ENCODE assay signal across 20 cellular contexts in genomic region chr6:4345543-4345942, GRCh38.
DNase-seq lines count a peak whose midpoint lies in the region; ATAC-seq, FAIRE-seq and TF ChIP-seq lines count a peak whose summit lies in the region.
"Had no signal": no experiment of that assay in that cellular context is flagged by ENCODE, and none has a peak within 500 bp of the region (broad histone marks: within the 10 kb centered on the region; RNA-seq: fewer than 3 reads in every experiment).

No MANE protein-coding gene starts in this region.

- no peaks in the 10 kb centered on the region for H3K9me3 Mint-ChIP-seq in activated CD8-positive, alpha-beta T cell treated with anti-CD3 and anti-CD28 coated beads, Interleukin-2, amount 10 ng/mL, durations not matched to agents 7 days and 5 days (ENCODE audit: insufficient read depth)
- H3K9me3 Mint-ChIP-seq in activated CD8-positive, alpha-beta T cell treated with anti-CD3 and anti-CD28 coated beads for 36 hours = no peaks in the 10 kb centered on the region
- H3K9me3 Mint-ChIP-seq: GM23338, HFFc6 had no signal

- CTCF ChIA-PET in activated CD8-positive, alpha-beta T cell treated with anti-CD3 and anti-CD28 coated beads, Interleukin-2, amount 10 ng/mL, durations not matched to agents 7 days and 5 days (lab: Charles Lee) = no interaction called here
- CTCF ChIA-PET in activated CD8-positive, alpha-beta T cell treated with anti-CD3 and anti-CD28 coated beads for 36 hours (lab: Charles Lee) = no interaction called here

- no peaks in the 10 kb centered on the region for H3K4me1 Mint-ChIP-seq in activated CD8-positive, alpha-beta T cell treated with anti-CD3 and anti-CD28 coated beads, Interleukin-2, amount 10 ng/mL, durations not matched to agents 7 days and 5 days (ENCODE audit: low read depth)
- peaks cover 2% of the 10 kb centered on the region for H3K4me1 Mint-ChIP-seq in activated CD8-positive, alpha-beta T cell treated with anti-CD3 and anti-CD28 coated beads for 36 hours (ENCODE audit: low read depth)

- intact Hi-C loops in activated CD8-positive, alpha-beta T cell treated with anti-CD3 and anti-CD28 coated beads for 36 hours (cut with micrococcal nuclease) = no loop called here
- intact Hi-C loops in left lung (cut with DNase I) = no loop called here

- no peak overlapping the region for H3K4me3 Mint-ChIP-seq in activated CD8-positive, alpha-beta T cell treated with anti-CD3 and anti-CD28 coated beads, Interleukin-2, amount 10 ng/mL, durations not matched to agents 7 days and 5 days
- H3K4me3 Mint-ChIP-seq in activated CD8-positive, alpha-beta T cell treated with anti-CD3 and anti-CD28 coated beads for 36 hours = no peak overlapping the region
- H3K4me3 Mint-ChIP-seq: GM23338, HFFc6 had no signal

- no peak overlapping the region for H3K4me3 ChIP-seq in OCI-LY3 (ENCODE audit: low read length)
- H3K4me3 ChIP-seq in trophoblast cell (ENCODE audit: low read depth, low read length) = no peak overlapping the region
- H3K4me3 ChIP-seq in left lung = no peak overlapping the region
- H3K4me3 ChIP-seq: GM12878, GM23338 had no signal

- H3K4me2 ChIP-seq in OCI-LY3 (ENCODE audit: low read length) (0 out of 2 replicates have a peak overlapping the region, but pooled peaks have one; percentile 83), trophoblast cell (ENCODE audit: low read length) (no peak overlapping the region)
- H3K4me2 ChIP-seq: GM23338 had no signal

- H2BK12ac ChIP-seq in trophoblast cell (ENCODE audit: low read length) = no peak overlapping the region

- peaks cover 2% of the 10 kb centered on the region for H3K27me3 Mint-ChIP-seq in activated CD8-positive, alpha-beta T cell treated with anti-CD3 and anti-CD28 coated beads, Interleukin-2, amount 10 ng/mL, durations not matched to agents 7 days and 5 days (ENCODE audit: low read depth)
- H3K27me3 Mint-ChIP-seq in activated CD8-positive, alpha-beta T cell treated with anti-CD3 and anti-CD28 coated beads for 36 hours = peaks cover 4% of the 10 kb centered on the region

- no peaks in the 10 kb centered on the region for H3K79me2 ChIP-seq in OCI-LY3 (ENCODE audit: low read length)
- H3K79me2 ChIP-seq in trophoblast cell (ENCODE audit: control insufficient read depth, insufficient read depth, low read length, poor library complexity) = no peaks in the 10 kb centered on the region

- no CpG with 5 or more reads among the region's 3 CpGs for WGBS in trophoblast cell (ENCODE audit: extremely low coverage, insufficient coverage, insufficient read length)

- H3K4me1 ChIP-seq in OCI-LY3 (ENCODE audit: low read length) (peaks cover 86% of the 10 kb centered on the region), trophoblast cell (ENCODE audit: control insufficient read depth in 1 of 2, insufficient read depth in 2 of 2, low read length in 2 of 2) (peaks cover 21 to 25% of the 10 kb centered on the region in 2 experiments), left lung (no peaks in the 10 kb centered on the region)

- H4K20me1 ChIP-seq in OCI-LY3 (ENCODE audit: insufficient read depth, low read length) = no peaks in the 10 kb centered on the region

- no peaks in the 10 kb centered on the region for H3K36me3 Mint-ChIP-seq in activated CD8-positive, alpha-beta T cell treated with anti-CD3 and anti-CD28 coated beads, Interleukin-2, amount 10 ng/mL, durations not matched to agents 7 days and 5 days (ENCODE audit: low read depth)
- H3K36me3 Mint-ChIP-seq in activated CD8-positive, alpha-beta T cell treated with anti-CD3 and anti-CD28 coated beads for 36 hours (ENCODE audit: low read depth) = no peaks in the 10 kb centered on the region

- H3K27ac ChIP-seq in OCI-LY3 (ENCODE audit: low read length) (peak overlapping the region; percentile 100), trophoblast cell (ENCODE audit: low read depth, low read length) (no peak overlapping the region), left lung (no peak overlapping the region)
- H3K27ac ChIP-seq: SK-N-MC had no signal

- no peak for TF ChIP-seq RAD21 in Ishikawa (IDR thresholded peaks at IDR 0.05; ENCODE audit: low read depth)

- TF ChIP-seq EP300 in Ishikawa (IDR thresholded peaks at IDR 0.05; ENCODE audit: borderline replicate concordance) = no peak

- peaks cover 22% of the 10 kb centered on the region for H3K79me1 ChIP-seq in trophoblast cell (ENCODE audit: low read length)

- H2BK120ac ChIP-seq in trophoblast cell (ENCODE audit: insufficient read depth, low read length, poor library complexity) = peak overlapping the region; percentile 19

- TF ChIP-seq POLR2A in GM12892 (IDR thresholded peaks at IDR 0.05; ENCODE audit: low read depth, low read length) = no peak

- no peak for TF ChIP-seq CTCF in activated CD8-positive, alpha-beta T cell treated with anti-CD3 and anti-CD28 coated beads for 36 hours (IDR thresholded peaks at IDR 0.05)
- TF ChIP-seq CTCF in OCI-LY3 (IDR thresholded peaks at IDR 0.05; ENCODE audit: low read depth, low read length) = no peak
- no peak for TF ChIP-seq CTCF in left lung (IDR thresholded peaks at IDR 0.05)

- peak overlapping the region; percentile 91; the same call in 1 of the 2 replicates for H3K9ac ChIP-seq in OCI-LY3 (ENCODE audit: low read length)
- H3K9ac ChIP-seq in trophoblast cell (ENCODE audit: low read length) = no peak overlapping the region

- H3K27me3 ChIP-seq in OCI-LY3 (ENCODE audit: low read depth, low read length) (no peaks in the 10 kb centered on the region), trophoblast cell (ENCODE audit: insufficient read depth, low read length) (no peaks in the 10 kb centered on the region), left lung (no peaks in the 10 kb centered on the region)

- no peak overlapping the region for H4K8ac ChIP-seq in trophoblast cell (ENCODE audit: low read depth, low read length)

- peak overlapping the region; percentile 3 for H2AK5ac ChIP-seq in trophoblast cell (ENCODE audit: low read length)

- no peak overlapping the region for H4K12ac ChIP-seq in trophoblast cell (ENCODE audit: low read depth, low read length)

- POLR2A ChIA-PET in activated CD8-positive, alpha-beta T cell treated with anti-CD3 and anti-CD28 coated beads, Interleukin-2, amount 10 ng/mL, durations not matched to agents 7 days and 5 days (lab: Charles Lee) = no interaction called here
- POLR2A ChIA-PET in activated CD8-positive, alpha-beta T cell treated with anti-CD3 and anti-CD28 coated beads for 36 hours (lab: Charles Lee) = interaction anchor here (0.6 kb wide), 1 partner anchor 86 kb away, joined by 3 read pairs; no protein-coding TSS in a partner anchor

- no peak overlapping the region for H3K23ac ChIP-seq in trophoblast cell (ENCODE audit: low read length)

- H3K9me3 ChIP-seq in OCI-LY3 (ENCODE audit: insufficient read depth, low read length) = peaks cover 10% of the 10 kb centered on the region; the same call in 1 of the 2 replicates
- no peaks in the 10 kb centered on the region for H3K9me3 ChIP-seq in trophoblast cell (ENCODE audit: insufficient read depth, low read depth, low read length)
- H3K9me3 ChIP-seq in left lung = no peaks in the 10 kb centered on the region

- peak; percentile 7 for DNase-seq in activated CD8-positive, alpha-beta T cell treated with anti-CD3 and anti-CD28 coated beads, Interleukin-2, amount 10 ng/mL, durations not matched to agents 7 days and 5 days
- no peak for DNase-seq in activated CD8-positive, alpha-beta T cell treated with anti-CD3 and anti-CD28 coated beads for 36 hours
- DNase-seq in trophoblast cell (no peak), left lung (no peak), GM12892 (ENCODE audit: insufficient read length) (no peak)
- DNase-seq: C1 segment of cervical spinal cord, DND-41, GDM1, HFFc6, Kasumi-1, NCI-H2081 treated with DMSO at 0.1 percent for 48 hours, NCI-H226, NCI-H526 had no signal

- H2BK5ac ChIP-seq in trophoblast cell (ENCODE audit: low read depth, low read length, poor library complexity) = no peak overlapping the region

- peak overlapping the region; percentile 15 for H3K14ac ChIP-seq in trophoblast cell (ENCODE audit: low read length)

- peaks cover 22% of the 10 kb centered on the region for H3K36me3 ChIP-seq in OCI-LY3 (replicated peaks; ENCODE audit: low read depth, low read length)
- peaks cover 0 to 4% of the 10 kb centered on the region in 2 experiments for H3K36me3 ChIP-seq in trophoblast cell (ENCODE audit: control insufficient read depth in 1 of 2, insufficient read depth in 2 of 2, low read length in 2 of 2)
- H3K36me3 ChIP-seq in left lung = no peaks in the 10 kb centered on the region

- ATAC-seq in activated CD8-positive, alpha-beta T cell treated with anti-CD3 and anti-CD28 coated beads, Interleukin-2, amount 10 ng/mL, durations not matched to agents 7 days and 5 days = no peak
- no peak for ATAC-seq in activated CD8-positive, alpha-beta T cell treated with anti-CD3 and anti-CD28 coated beads for 36 hours
- no peak for ATAC-seq in left lung
- ATAC-seq in HG02970 (IDR thresholded peaks at IDR 0.05; ENCODE audit: low FRiP score, unreplicated experiment) = no peak
- ATAC-seq: GM12878, GM23338 had no signal

- FAIRE-seq in GM12892 (lab: Jason Lieb, UNC) = no peak
- FAIRE-seq: GM12878, GM18507 had no signal

- no peak overlapping the region for H3K18ac ChIP-seq in trophoblast cell (ENCODE audit: low read length)

- H3K27ac Mint-ChIP-seq in activated CD8-positive, alpha-beta T cell treated with anti-CD3 and anti-CD28 coated beads, Interleukin-2, amount 10 ng/mL, durations not matched to agents 7 days and 5 days = no peak overlapping the region
- no peak overlapping the region for H3K27ac Mint-ChIP-seq in activated CD8-positive, alpha-beta T cell treated with anti-CD3 and anti-CD28 coated beads for 36 hours
- H3K27ac Mint-ChIP-seq: GM23338, HFFc6 had no signal

- H2AFZ ChIP-seq in OCI-LY3 (ENCODE audit: low read depth, low read length) (no peak overlapping the region), trophoblast cell (ENCODE audit: insufficient read depth, low read length, poor library complexity) (no peak overlapping the region)
- H2AFZ ChIP-seq: GM23338 had no signal

- H4K91ac ChIP-seq in trophoblast cell (ENCODE audit: low read depth, low read length) = peak overlapping the region; percentile 45

- H3K4ac ChIP-seq in trophoblast cell (ENCODE audit: low read depth, low read length) = no peak overlapping the region

TF ChIP-seq in Ishikawa, 13 proteins besides CTCF, POLR2A, EP300 and RAD21:
- TF ChIP-seq NFIC (IDR thresholded peaks at IDR 0.05) = 0 out of 2 replicates have a peak, but pooled peaks have one; percentile 12
- TF ChIP-seq CREB1 (IDR thresholded peaks at IDR 0.05; ENCODE audit: low read depth) = no peak
TF ChIP-seq in Ishikawa: peak in this region for 1.
